In genomic region chr19:48493718-48494515, GRCh38 we compare ENCODE assay signal across 8 cellular contexts. TPM values are rescaled to one million over a fixed set of nuclear protein-coding genes. Genes with fewer than 3 reads are reported as not detected.
DNase-seq lines count a peak whose midpoint lies in the region; ATAC-seq and TF ChIP-seq lines count a peak whose summit lies in the region.

No MANE protein-coding gene starts in this region.

- H3K4me3 ChIP-seq in SJSA1 (peak overlapping the region; percentile 42), sigmoid colon (peak overlapping the region; percentile 40 to 56 (median 50))

- no peak overlapping the region for H3K27ac ChIP-seq in SJSA1
- H3K27ac ChIP-seq in foreskin keratinocyte, result peak overlapping the region; percentile 83
- peak overlapping the region; percentile 64 to 83 (median 75) for H3K27ac ChIP-seq in sigmoid colon

- DNase-seq in SJSA1 (ENCODE audit: low read depth in 1 of 2, low spot score in 2 of 2) (no peak), foreskin keratinocyte (no peak), sigmoid colon (no peak), NCI-H748 (lab: John Stamatoyannopoulos, UW; ENCODE audit: unreplicated experiment) (no peak), NCI-H748 treated with DMSO at 0.1 percent for 48 hours (lab: John Stamatoyannopoulos, UW) (no peak), cortex of kidney (lab: John Stamatoyannopoulos, UW) (no peak), hepatic stellate cell (ENCODE audit: low spot score) (no peak)

- ATAC-seq in GM19438 (IDR thresholded peaks at IDR 0.05; ENCODE audit: low read depth, unreplicated experiment) (peak; percentile 1), foreskin keratinocyte (peak; percentile 0)

- 8 to 9% methylated on average over 74 of the region's 74 CpGs for WGBS in sigmoid colon, 2 donors

- intact Hi-C loops in sigmoid colon (cut with DNase I), result loop anchor here (5.0 kb wide), 2 partner anchors 73 to 102 kb away; partner anchors contain the start of genes GRIN2D and KDELR1

- no peak for TF ChIP-seq EP300 in sigmoid colon (IDR thresholded peaks at IDR 0.05)

- TF ChIP-seq CTCF in foreskin keratinocyte (conservative IDR thresholded peaks at IDR 0.05) (no peak), sigmoid colon (IDR thresholded peaks at IDR 0.05) (no peak)

- H3K36me3 ChIP-seq in SJSA1, result no peaks in the 10 kb centered on the region
- H3K36me3 ChIP-seq in sigmoid colon, result no peaks in the 10 kb centered on the region

- H3K27me3 ChIP-seq in SJSA1 (replicated peaks) (peaks cover 54% of the 10 kb centered on the region), foreskin keratinocyte (peaks cover 23% of the 10 kb centered on the region), sigmoid colon (peaks cover 13 to 51% (median 29%) of the 10 kb centered on the region in 3 donors)

- H3K9me3 ChIP-seq in SJSA1 (replicated peaks) (no peaks in the 10 kb centered on the region), sigmoid colon (no peaks in the 10 kb centered on the region)

- no peak for TF ChIP-seq POLR2A in sigmoid colon (IDR thresholded peaks at IDR 0.05)

- H3K4me1 ChIP-seq in SJSA1 (replicated peaks) (peaks cover 9% of the 10 kb centered on the region), foreskin keratinocyte (no peaks in the 10 kb centered on the region), sigmoid colon (peaks cover 0 to 40% (median 31%) of the 10 kb centered on the region in 4 donors)

RNA-seq across cellular contexts. Expression of gene LMTK3, which starts 17.7 kb away (rescaled TPM):
- not detected in 2 replicates for total RNA-seq in SJSA1 (2014; rRNA removed; shearing (Covaris generic))
- total RNA-seq in foreskin keratinocyte, result 4.2 and 4.3 TPM in 2 replicates
- 3.6 TPM in 2 replicates for polyA plus RNA-seq in foreskin keratinocyte
- total RNA-seq in sigmoid colon, result 1 to 10 TPM in 1 of 4 donors, under 1 TPM in 1, not detected in 2; 0.14 to 1.1 TPM
- 1 to 10 TPM in 1 of 3 donors, under 1 TPM in 1, not detected in 1; 0.23 to 1.7 TPM for polyA plus RNA-seq in sigmoid colon

RNA-seq across cellular contexts. Expression of gene CYTH2, which starts 24.7 kb away (rescaled TPM):
- total RNA-seq in SJSA1 (2014; rRNA removed; shearing (Covaris generic)), result 49.0 and 54.6 TPM in 2 replicates
- 33.5 and 34.1 TPM in 2 replicates for total RNA-seq in foreskin keratinocyte
- polyA plus RNA-seq in foreskin keratinocyte, result 44.8 and 46.9 TPM in 2 replicates
- total RNA-seq in sigmoid colon, result 10 to 100 TPM; 30.0 to 49.3 (median 35.8) TPM
- polyA plus RNA-seq in sigmoid colon, result 10 to 100 TPM; 52.8 to 71.4 (median 64.9) TPM

RNA-seq across cellular contexts. Expression of gene KCNJ14, which starts 38.5 kb away (rescaled TPM):
- total RNA-seq in SJSA1 (2014; rRNA removed; shearing (Covaris generic)), result 0.53 and 0.55 TPM in 2 replicates
- total RNA-seq in foreskin keratinocyte, result 0.49 and 0.51 TPM in 2 replicates
- polyA plus RNA-seq in foreskin keratinocyte, result 0.28 and 0.43 TPM in 2 replicates
- total RNA-seq in sigmoid colon, result 1 to 10 TPM in 1 of 4 donors, under 1 TPM in 3; 0.16 to 1.4 (median 0.49) TPM
- under 1 TPM in 2 of 3 donors, not detected in 1; under 0.01 to 0.61 TPM for polyA plus RNA-seq in sigmoid colon

RNA-seq across cellular contexts. Expression of gene GRWD1, which starts 48.1 kb away (rescaled TPM):
- 50.5 and 73.1 TPM in 2 replicates for total RNA-seq in SJSA1 (2014; rRNA removed; shearing (Covaris generic))
- 54.9 and 59.6 TPM in 2 replicates for total RNA-seq in foreskin keratinocyte
- polyA plus RNA-seq in foreskin keratinocyte, result 43.9 and 50.7 TPM in 2 replicates
- total RNA-seq in sigmoid colon, result 10 to 100 TPM; 12.5 to 25.5 (median 17.6) TPM
- polyA plus RNA-seq in sigmoid colon, result 10 to 100 TPM in 1 of 3 donors, 1 to 10 TPM in 2; 7.8 to 21.5 (median 9.9) TPM

RNA-seq across cellular contexts. Expression of gene SULT2B1, which starts 58.1 kb away (rescaled TPM):
- 0.37 and 1.1 TPM in 2 replicates for total RNA-seq in SJSA1 (2014; rRNA removed; shearing (Covaris generic))
- 1.0 and 1.3 TPM in 2 replicates for total RNA-seq in foreskin keratinocyte
- 1.6 and 2.4 TPM in 2 replicates for polyA plus RNA-seq in foreskin keratinocyte
- total RNA-seq in sigmoid colon, result under 1 TPM in 1 of 4 donors, not detected in 3; 0.82 TPM
- polyA plus RNA-seq in sigmoid colon, result 1 to 10 TPM; 1.2 to 2.8 (median 2.4) TPM
